Comparison of ENCODE assay signal across 9 cellular contexts in the genomic region with DNA sequence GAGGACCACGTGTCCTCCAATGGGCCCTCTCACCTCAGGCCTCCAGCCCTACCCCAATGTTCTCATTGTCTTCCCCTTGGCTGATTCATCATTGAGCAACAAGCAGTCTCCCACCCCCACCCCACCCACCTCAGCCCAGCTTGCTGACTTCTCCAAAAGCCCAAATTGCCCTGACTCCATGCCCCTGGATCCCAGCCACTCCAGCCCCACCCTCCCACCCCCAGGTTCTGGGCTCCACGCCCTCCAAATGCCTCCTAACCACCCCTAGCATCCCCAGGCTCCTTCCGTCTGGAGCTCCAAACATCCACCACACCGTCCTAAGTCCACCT. TPM values are rescaled to one million over a fixed set of nuclear protein-coding genes. Genes with fewer than 3 reads are reported as not detected.
DNase-seq lines count a peak whose midpoint lies in the region; ATAC-seq, FAIRE-seq and TF ChIP-seq lines count a peak whose summit lies in the region.
"Had no signal": no experiment of that assay in that cellular context is flagged by ENCODE, and none has a peak within 500 bp of the region (broad histone marks: within the 10 kb centered on the region; RNA-seq: fewer than 3 reads in every experiment).

No MANE protein-coding gene starts in this region.

- no peaks in the 10 kb centered on the region for H3K9me3 Mint-ChIP-seq in stimulated activated naive CD8-positive, alpha-beta T cell treated with anti-CD3 and anti-CD28 coated beads, Interleukin-15, amount 100 ng/mL, for 72 hours

- dilution Hi-C loops in keratinocyte (cut with MboI; ENCODE audit: extremely low pct_ligation_motif_present, low sequenced_read_pairs), result no loop called here

- FAIRE-seq in keratinocyte (lab: Jason Lieb, UNC), result peak; percentile 89

- H3K4me1 Mint-ChIP-seq in stimulated activated naive CD8-positive, alpha-beta T cell treated with anti-CD3 and anti-CD28 coated beads, Interleukin-15, amount 100 ng/mL, for 72 hours, result no peaks in the 10 kb centered on the region

- H2AFZ ChIP-seq in keratinocyte (ENCODE audit: control insufficient read depth, low read length), result no peak overlapping the region

- DNase-seq in left ventricle myocardium inferior, result no peak
- DNase-seq in Right ventricle myocardium inferior (ENCODE audit: missing footprints), result no peak
- no peak for DNase-seq in keratinocyte (ENCODE audit: low read depth, low spot score)
- no peak for DNase-seq in uterus
- no peak for DNase-seq in activated CD4-positive, alpha-beta T cell treated with anti-CD3 and anti-CD28 coated beads, Interleukin-2, amount 50 U/mL, for 1 hour
- no peak for DNase-seq in stimulated activated naive CD8-positive, alpha-beta T cell treated with anti-CD3 and anti-CD28 coated beads, Interleukin-15, amount 100 ng/mL, for 72 hours
- DNase-seq: NCI-H2081 treated with DMSO at 0.1 percent for 48 hours had no signal

- peak overlapping the region; percentile 74 for H3K4me3 ChIP-seq in left ventricle myocardium inferior
- H3K4me3 ChIP-seq in keratinocyte (ENCODE audit: control insufficient read depth in 2 of 3, extremely low read depth in 1 of 3, insufficient read depth in 2 of 3, low read depth in 1 of 3, low read length in 3 of 3), result peak overlapping the region; percentile 86 to 98 (median 90)
- H3K4me3 ChIP-seq in uterus, result peak overlapping the region in 1 of 2 donors; percentile 59

- peak overlapping the region; percentile 99 for H3K9ac ChIP-seq in keratinocyte (ENCODE audit: control insufficient read depth, extremely low read depth, insufficient read depth, low read length)

- H3K4me1 ChIP-seq in left ventricle myocardium inferior, result peaks cover 63% of the 10 kb centered on the region
- H3K4me1 ChIP-seq in keratinocyte (ENCODE audit: control insufficient read depth, extremely low read depth, insufficient read depth, low read length), result peaks cover 42% of the 10 kb centered on the region
- peaks cover 8 to 12% of the 10 kb centered on the region in 2 donors for H3K4me1 ChIP-seq in uterus

- no peaks in the 10 kb centered on the region for H3K9me1 ChIP-seq in keratinocyte (ENCODE audit: control insufficient read depth, extremely low read depth, insufficient read depth, low read length)

- intact Hi-C loops in left ventricle myocardium inferior (cut with micrococcal nuclease), result no loop called here
- intact Hi-C loops in Right ventricle myocardium inferior (cut with DNase I), result loop anchor here (5.0 kb wide), 1 partner anchor 39 kb away; no protein-coding TSS in a partner anchor
- intact Hi-C loops in uterus (cut with DNase I; ENCODE audit: low total_unique reads), result no loop called here

- peaks cover 19% of the 10 kb centered on the region for H3K36me3 ChIP-seq in left ventricle myocardium inferior
- peaks cover 26 to 63% of the 10 kb centered on the region in 2 experiments for H3K36me3 ChIP-seq in keratinocyte (ENCODE audit: control insufficient read depth in 2 of 2, extremely low read depth in 1 of 2, insufficient read depth in 2 of 2, low read length in 2 of 2)
- no peaks in the 10 kb centered on the region for H3K36me3 ChIP-seq in uterus

- H3K27ac ChIP-seq in left ventricle myocardium inferior (replicated peaks) (peak overlapping the region; percentile 90), keratinocyte (ENCODE audit: control insufficient read depth, insufficient read depth, low read length) (peak overlapping the region; percentile 98), uterus (peak overlapping the region; percentile 90 to 94)

- no peak overlapping the region for H3K4me3 Mint-ChIP-seq in stimulated activated naive CD8-positive, alpha-beta T cell treated with anti-CD3 and anti-CD28 coated beads, Interleukin-15, amount 100 ng/mL, for 72 hours

- H3K79me2 ChIP-seq in keratinocyte (ENCODE audit: control insufficient read depth, insufficient read depth, low read length), result peaks cover 77% of the 10 kb centered on the region

- TF ChIP-seq CTCF in left ventricle myocardium inferior (IDR thresholded peaks at IDR 0.05; ENCODE audit: borderline replicate concordance) (no peak), keratinocyte (optimal IDR thresholded peaks at IDR 0.05 in 1 of 3, IDR thresholded peaks at IDR 0.05 in 1 of 3, conservative IDR thresholded peaks at IDR 0.05 in 1 of 3; ENCODE audit: extremely low read depth in 1 of 3, insufficient read depth in 2 of 3, low read length in 3 of 3) (no peak), uterus (IDR thresholded peaks at IDR 0.05) (no peak)

- TF ChIP-seq POLR2A in uterus (IDR thresholded peaks at IDR 0.05), result no peak

- peak overlapping the region in 1 of 2 donors; percentile 84 for H3K27ac Mint-ChIP-seq in stimulated activated naive CD8-positive, alpha-beta T cell treated with anti-CD3 and anti-CD28 coated beads, Interleukin-15, amount 100 ng/mL, for 72 hours

- no peaks in the 10 kb centered on the region for H3K27me3 ChIP-seq in left ventricle myocardium inferior (ENCODE audit: low read depth)
- H3K27me3 ChIP-seq in keratinocyte (ENCODE audit: control insufficient read depth, extremely low read depth, insufficient read depth, low read length), result no peaks in the 10 kb centered on the region
- no peaks in the 10 kb centered on the region for H3K27me3 ChIP-seq in uterus

- H4K20me1 ChIP-seq in keratinocyte (ENCODE audit: control insufficient read depth, extremely low read depth, insufficient read depth, low read length), result peaks cover 3% of the 10 kb centered on the region

- no peaks in the 10 kb centered on the region for H3K27me3 Mint-ChIP-seq in stimulated activated naive CD8-positive, alpha-beta T cell treated with anti-CD3 and anti-CD28 coated beads, Interleukin-15, amount 100 ng/mL, for 72 hours

- no peak for ATAC-seq in Right ventricle myocardium inferior
- ATAC-seq in stimulated activated naive CD8-positive, alpha-beta T cell treated with anti-CD3 and anti-CD28 coated beads, Interleukin-15, amount 100 ng/mL, for 72 hours, result no peak

- H3K4me2 ChIP-seq in keratinocyte (ENCODE audit: control insufficient read depth, extremely low read depth, insufficient read depth, low read depth, low read length), result peak overlapping the region; percentile 98

- no peaks in the 10 kb centered on the region for H3K9me3 ChIP-seq in left ventricle myocardium inferior (replicated peaks)
- no peaks in the 10 kb centered on the region for H3K9me3 ChIP-seq in keratinocyte (ENCODE audit: control insufficient read depth, low read depth, low read length)
- no peaks in the 10 kb centered on the region for H3K9me3 ChIP-seq in uterus

RNA-seq across cellular contexts. Expression of a gene that starts 1.9 kb away (rescaled TPM):
- total RNA-seq in left ventricle myocardium inferior (38.8 TPM), Right ventricle myocardium inferior (49.2 TPM), uterus (100 to 1,000 TPM in 1 of 4 donors, 10 to 100 TPM in 3; 57.4 to 122 (median 72.1) TPM)
- 1,620 to 2,357 TPM (median 2,299 TPM) in 3 replicates for polyA plus RNA-seq in keratinocyte
- 478 TPM for polyA plus RNA-seq in keratinocyte (2011; ENCODE audit: low read depth)
- 1,853 and 2,422 TPM in 2 replicates for polyA plus RNA-seq in keratinocyte (2011; cell fraction: cytosol; rRNA removed)
- 641 and 719 TPM in 2 replicates for polyA plus RNA-seq in keratinocyte (2011; cell fraction: nucleus; rRNA removed)
- 1,429 and 1,473 TPM in 2 replicates for polyA plus RNA-seq in keratinocyte (2012; ENCODE audit: low replicate concordance)
- 883 to 1,336 TPM (median 1,077 TPM) in 3 replicates for polyA minus RNA-seq in keratinocyte
- 1,097 TPM for polyA minus RNA-seq in keratinocyte (2011; cell fraction: cytosol; rRNA and poly(A)+ RNA removed)
- 264 and 275 TPM in 2 replicates for polyA minus RNA-seq in keratinocyte (2011; cell fraction: nucleus; rRNA and poly(A)+ RNA removed)
- total RNA-seq: T-helper 2 cell treated with Interferon-gamma antibody and Interleukin-4, amounts not matched to agents 100 ng/mL and 5 ng/mL, for 36 hours had no signal

RNA-seq across cellular contexts. Expression of a gene that starts 5.1 kb away (rescaled TPM):
- total RNA-seq in left ventricle myocardium inferior, result 6.5 TPM
- total RNA-seq in Right ventricle myocardium inferior, result 6.3 TPM
- 1,249 to 1,646 TPM (median 1,394 TPM) in 3 replicates for polyA plus RNA-seq in keratinocyte
- polyA plus RNA-seq in keratinocyte (2011; ENCODE audit: low read depth), result 1,951 TPM
- 1,566 and 1,644 TPM in 2 replicates for polyA plus RNA-seq in keratinocyte (2011; cell fraction: cytosol; rRNA removed)
- 614 and 760 TPM in 2 replicates for polyA plus RNA-seq in keratinocyte (2011; cell fraction: nucleus; rRNA removed)
- polyA plus RNA-seq in keratinocyte (2012; ENCODE audit: low replicate concordance), result 1,389 and 1,858 TPM in 2 replicates
- polyA minus RNA-seq in keratinocyte, result 691 to 1,029 TPM (median 755 TPM) in 3 replicates
- polyA minus RNA-seq in keratinocyte (2011; cell fraction: cytosol; rRNA and poly(A)+ RNA removed), result 520 TPM
- polyA minus RNA-seq in keratinocyte (2011; cell fraction: nucleus; rRNA and poly(A)+ RNA removed), result 81.8 and 131 TPM in 2 replicates
- total RNA-seq in uterus, result 1 to 10 TPM in 1 of 4 donors, under 1 TPM in 1, not detected in 2; 0.29 to 6.2 TPM
- total RNA-seq: aorta; T-helper 2 cell treated with Interferon-gamma antibody and Interleukin-4, amounts not matched to agents 100 ng/mL and 5 ng/mL, for 36 hours had no signal

RNA-seq across cellular contexts. Expression of a gene that starts 16.3 kb away (rescaled TPM):
- 131 TPM for total RNA-seq in left ventricle myocardium inferior
- 155 TPM for total RNA-seq in Right ventricle myocardium inferior
- polyA plus RNA-seq in keratinocyte, result 215 to 276 TPM (median 228 TPM) in 3 replicates
- polyA plus RNA-seq in keratinocyte (2011; ENCODE audit: low read depth), result 23.1 TPM
- 196 and 254 TPM in 2 replicates for polyA plus RNA-seq in keratinocyte (2011; cell fraction: cytosol; rRNA removed)
- 79.2 and 99.1 TPM in 2 replicates for polyA plus RNA-seq in keratinocyte (2011; cell fraction: nucleus; rRNA removed)
- 67.0 and 191 TPM in 2 replicates for polyA plus RNA-seq in keratinocyte (2012; ENCODE audit: low replicate concordance)
- polyA minus RNA-seq in keratinocyte, result 66.1 to 141 TPM (median 117 TPM) in 3 replicates
- 64.7 TPM for polyA minus RNA-seq in keratinocyte (2011; cell fraction: cytosol; rRNA and poly(A)+ RNA removed)
- 10.3 and 13.6 TPM in 2 replicates for polyA minus RNA-seq in keratinocyte (2011; cell fraction: nucleus; rRNA and poly(A)+ RNA removed)
- 100 to 1,000 TPM in 2 of 4 donors, 10 to 100 TPM in 2; 25.9 to 269 (median 126) TPM for total RNA-seq in uterus

RNA-seq across cellular contexts. Expression of a gene that starts 17.2 kb away (rescaled TPM):
- total RNA-seq in left ventricle myocardium inferior, result 2,012 TPM
- total RNA-seq in Right ventricle myocardium inferior, result 2,065 TPM
- 0.12 to 0.15 TPM in 2 of 3 replicates, not detected in the other for polyA plus RNA-seq in keratinocyte
- polyA plus RNA-seq in keratinocyte (2011; ENCODE audit: low read depth), result 1.3 TPM
- 0.27 TPM in 1 of 2 replicates, not detected in the other for polyA plus RNA-seq in keratinocyte (2011; cell fraction: cytosol; rRNA removed)
- not detected in 2 replicates for polyA plus RNA-seq in keratinocyte (2011; cell fraction: nucleus; rRNA removed)
- 1.1 and 1.4 TPM in 2 replicates for polyA plus RNA-seq in keratinocyte (2012; ENCODE audit: low replicate concordance)
- polyA minus RNA-seq in keratinocyte, result not detected in 3 replicates
- polyA minus RNA-seq in keratinocyte (2011; cell fraction: cytosol; rRNA and poly(A)+ RNA removed), result not detected
- polyA minus RNA-seq in keratinocyte (2011; cell fraction: nucleus; rRNA and poly(A)+ RNA removed), result not detected in 2 replicates
- total RNA-seq in uterus, result 1 to 10 TPM in 1 of 4 donors, not detected in 3; 3.8 TPM
- total RNA-seq: T-helper 2 cell treated with Interferon-gamma antibody and Interleukin-4, amounts not matched to agents 100 ng/mL and 5 ng/mL, for 36 hours had no signal

RNA-seq across cellular contexts. Expression of a gene that starts 22.9 kb away (rescaled TPM):
- total RNA-seq in left ventricle myocardium inferior (75.5 TPM), Right ventricle myocardium inferior (72.1 TPM), uterus (10 to 100 TPM; 43.8 to 91.0 (median 70.8) TPM)
- polyA plus RNA-seq in keratinocyte, result 46.7 to 68.6 TPM (median 56.0 TPM) in 3 replicates
- 23.4 TPM for polyA plus RNA-seq in keratinocyte (2011; ENCODE audit: low read depth)
- 32.9 and 40.8 TPM in 2 replicates for polyA plus RNA-seq in keratinocyte (2011; cell fraction: cytosol; rRNA removed)
- 66.9 and 80.9 TPM in 2 replicates for polyA plus RNA-seq in keratinocyte (2011; cell fraction: nucleus; rRNA removed)
- 52.9 and 54.0 TPM in 2 replicates for polyA plus RNA-seq in keratinocyte (2012; ENCODE audit: low replicate concordance)
- 12.4 to 35.9 TPM (median 23.4 TPM) in 3 replicates for polyA minus RNA-seq in keratinocyte
- 35.3 TPM for polyA minus RNA-seq in keratinocyte (2011; cell fraction: cytosol; rRNA and poly(A)+ RNA removed)
- 22.9 and 31.6 TPM in 2 replicates for polyA minus RNA-seq in keratinocyte (2011; cell fraction: nucleus; rRNA and poly(A)+ RNA removed)
